ENCODE assay signal across 13 cellular contexts in the genomic region with DNA sequence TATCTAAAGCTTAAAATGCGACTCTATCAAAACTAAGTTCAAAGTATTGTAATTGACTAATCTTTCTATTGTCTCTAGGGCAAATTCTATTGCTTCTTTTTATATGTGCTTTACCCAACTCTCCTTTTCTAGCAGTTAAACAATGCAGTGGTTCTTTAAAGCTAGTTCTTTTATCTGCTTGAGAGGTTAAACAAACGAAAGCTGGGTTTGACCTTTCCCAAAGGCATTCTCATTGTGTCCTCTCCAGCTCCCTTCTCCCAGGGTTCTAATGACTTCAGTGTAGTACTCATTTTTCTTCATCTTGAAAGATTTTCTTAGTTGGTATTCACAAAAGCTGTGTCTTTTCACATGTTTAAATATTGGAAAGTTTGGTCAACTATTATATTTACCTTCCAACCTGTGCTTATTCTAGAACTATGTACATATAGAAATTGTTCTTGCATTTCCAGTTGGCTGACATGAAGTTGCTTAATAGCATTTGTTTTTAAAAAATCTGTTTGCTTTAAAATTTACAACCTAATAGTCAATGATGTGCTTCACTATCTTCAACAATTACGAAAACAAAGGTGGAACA. TPM values are rescaled to one million over a fixed set of nuclear protein-coding genes. Genes with fewer than 3 reads are reported as not detected.
DNase-seq lines count a peak whose midpoint lies in the region; ATAC-seq and TF ChIP-seq lines count a peak whose summit lies in the region.
"Had no signal": no experiment of that assay in that cellular context is flagged by ENCODE, and none has a peak within 500 bp of the region (broad histone marks: within the 10 kb centered on the region; RNA-seq: fewer than 3 reads in every experiment).

No MANE protein-coding gene starts in this region.

- peaks cover 11% of the 10 kb centered on the region for H3K4me1 Mint-ChIP-seq in activated T-cell treated with anti-CD3 and anti-CD28 coated beads, Interleukin-2, amount 50 U/mL, for 24 hours (ENCODE audit: low read depth)
- H3K4me1 Mint-ChIP-seq in T-cell = peaks cover 12 to 17% (median 14%) of the 10 kb centered on the region in 3 donors

- peaks cover 42% of the 10 kb centered on the region for H4K20me1 ChIP-seq in smooth muscle cell (ENCODE audit: low read depth)

- no peaks in the 10 kb centered on the region for H3K36me3 ChIP-seq in smooth muscle cell (ENCODE audit: low read depth)

- no peak overlapping the region for H3K27ac ChIP-seq in smooth muscle cell (ENCODE audit: low read depth)

- peak overlapping the region; percentile 55 for H3K4me3 Mint-ChIP-seq in activated T-cell treated with anti-CD3 and anti-CD28 coated beads, Interleukin-2, amount 50 U/mL, for 24 hours
- H3K4me3 Mint-ChIP-seq in T-cell = peak overlapping the region in 2 of 3 donors; percentile 43 to 73

- H3K9me3 ChIP-seq in smooth muscle cell (replicated peaks; ENCODE audit: low read depth) = no peaks in the 10 kb centered on the region

- no peak for DNase-seq in activated T-cell treated with anti-CD3 and anti-CD28 coated beads, Interleukin-2, amount 50 U/mL, for 24 hours
- DNase-seq in activated T-cell treated with anti-CD3 and anti-CD28 coated beads for 4 hours (no peak), T-cell (no peak), foreskin fibroblast (no peak), smooth muscle cell (lab: John Stamatoyannopoulos, UW; ENCODE audit: unreplicated experiment) (no peak), NCI-H2196 treated with DMSO at 0.1 percent for 48 hours (lab: John Stamatoyannopoulos, UW; ENCODE audit: unreplicated experiment) (no peak), H4 (ENCODE audit: low spot score) (no peak)
- DNase-seq: activated CD4-positive, alpha-beta T cell treated with anti-CD3 and anti-CD28 coated beads for 1 hour; cortex of kidney; KG1; stimulated activated CD4-positive, alpha-beta T cell treated with anti-CD3 and anti-CD28 coated beads, Interleukin-15, amount 100 ng/mL, for 24 hours had no signal

- H3K27me3 Mint-ChIP-seq in activated T-cell treated with anti-CD3 and anti-CD28 coated beads, Interleukin-2, amount 50 U/mL, for 24 hours = peaks cover 47% of the 10 kb centered on the region
- peaks cover 28 to 35% of the 10 kb centered on the region in 2 donors for H3K27me3 Mint-ChIP-seq in T-cell

- H3K4me3 ChIP-seq in foreskin fibroblast (ENCODE audit: low read depth in 1 of 2, low read length in 2 of 2) (peak overlapping the region; percentile 65 to 84), smooth muscle cell (peak overlapping the region; percentile 72)

- peaks cover 40% of the 10 kb centered on the region for H3K4me1 ChIP-seq in smooth muscle cell (ENCODE audit: low read depth)

- peaks cover 10% of the 10 kb centered on the region for H3K79me2 ChIP-seq in smooth muscle cell (ENCODE audit: low read depth)

- H3K4me2 ChIP-seq in smooth muscle cell = peak overlapping the region; percentile 99

- peaks cover 5% of the 10 kb centered on the region for H3F3A ChIP-seq in smooth muscle cell (ENCODE audit: low read depth)

- no peak overlapping the region for H2AFZ ChIP-seq in smooth muscle cell (ENCODE audit: low read depth)

- H3K27ac Mint-ChIP-seq in activated T-cell treated with anti-CD3 and anti-CD28 coated beads, Interleukin-2, amount 50 U/mL, for 24 hours = no peak overlapping the region
- H3K27ac Mint-ChIP-seq in T-cell = no peak overlapping the region
- H3K27ac Mint-ChIP-seq: CD14-positive monocyte had no signal

- CTCF ChIA-PET in T-cell (lab: Charles Lee) = no interaction called here

- H3K9me3 Mint-ChIP-seq in activated T-cell treated with anti-CD3 and anti-CD28 coated beads, Interleukin-2, amount 50 U/mL, for 24 hours = no peaks in the 10 kb centered on the region
- peaks cover 0 to 9% (median 0%) of the 10 kb centered on the region in 3 donors for H3K9me3 Mint-ChIP-seq in T-cell

- TF ChIP-seq CTCF in foreskin fibroblast (IDR thresholded peaks at IDR 0.05; ENCODE audit: low read depth, low read length) = no peak
- TF ChIP-seq CTCF in smooth muscle cell (IDR thresholded peaks at IDR 0.05; ENCODE audit: borderline replicate concordance, insufficient read depth, poor library complexity, severe bottlenecking) = no peak

- POLR2A ChIA-PET in T-cell (lab: Charles Lee) = interaction anchor here in 1 of 2 donors (0.6 kb wide), 1 partner anchor 172 kb away, joined by 3 read pairs; no protein-coding TSS in a partner anchor

- WGBS in smooth muscle cell (ENCODE audit: low lambda C conversion rate) = 53% methylated on average over 3 of the region's 3 CpGs

- ATAC-seq in T-cell (replicated peaks in 1 of 4) = no peak
- ATAC-seq in HG02759 (IDR thresholded peaks at IDR 0.05; ENCODE audit: unreplicated experiment) = no peak

- H3K36me3 Mint-ChIP-seq in activated T-cell treated with anti-CD3 and anti-CD28 coated beads, Interleukin-2, amount 50 U/mL, for 24 hours (ENCODE audit: low read depth) = no peaks in the 10 kb centered on the region
- no peaks in the 10 kb centered on the region for H3K36me3 Mint-ChIP-seq in T-cell

- no peak overlapping the region for H3K9ac ChIP-seq in smooth muscle cell (ENCODE audit: low read depth)

- peaks cover 3% of the 10 kb centered on the region for H3K27me3 ChIP-seq in smooth muscle cell (ENCODE audit: low read depth)

RNA-seq across cellular contexts. Expression of a gene that starts 1.5 kb away (rescaled TPM):
- total RNA-seq in T-cell (under 1 TPM in 4 of 5 donors, not detected in 1; 0.15 to 0.41 (median 0.27) TPM), smooth muscle cell (5.8 and 7.4 TPM in 2 replicates)
- polyA plus RNA-seq in smooth muscle cell = 3.7 and 4.0 TPM in 2 replicates
- total RNA-seq in H4 (2014; rRNA removed; shearing (Covaris generic)) = 6.8 and 7.5 TPM in 2 replicates
- polyA plus RNA-seq: CD14-positive monocyte had no signal
